20 cellular contexts compared by ENCODE assay signal in genomic region chr16:56787185-56787584, GRCh38.
"Had no signal": no experiment of that assay in that cellular context is flagged by ENCODE, and none has a peak within 500 bp of the region (broad histone marks: within the 10 kb centered on the region; RNA-seq: fewer than 3 reads in every experiment).

No MANE protein-coding gene starts in this region.

- H3K27ac ChIP-seq: colonic mucosa, esophagus muscularis mucosa, prostate gland, skin epidermis, upper lobe of left lung had no signal

- H3K27me3 Mint-ChIP-seq: activated CD4-positive, alpha-beta T cell treated with anti-CD3 and anti-CD28 coated beads, Interleukin-2, amount 10 ng/mL, durations not matched to agents 7 days and 5 days; activated naive CD8-positive, alpha-beta T cell had no signal

- H3K4me3 ChIP-seq: colonic mucosa, esophagus muscularis mucosa, prostate gland, skin epidermis, upper lobe of left lung had no signal

- H3K4me3 Mint-ChIP-seq: activated CD4-positive, alpha-beta T cell treated with anti-CD3 and anti-CD28 coated beads, Interleukin-2, amount 10 ng/mL, durations not matched to agents 7 days and 5 days; activated naive CD8-positive, alpha-beta T cell; activated T-cell treated with anti-CD3 and anti-CD28 coated beads, Interleukin-2, amount 50 U/mL, for 72 hours; nephron; T-helper 1 cell treated with Interleukin-12 subunit alpha and Interleukin-12 subunit beta and Interleukin-4 antibody, amounts not matched to agents 30 μg/mL and 1 μg/mL, for 36 hours had no signal

- H3K4me1 ChIP-seq: colonic mucosa had no signal

- H3K9me3 ChIP-seq: colonic mucosa, esophagus muscularis mucosa, prostate gland, upper lobe of left lung had no signal

- H3K36me3 ChIP-seq: colonic mucosa, esophagus muscularis mucosa, prostate gland, upper lobe of left lung had no signal

- H3K27ac Mint-ChIP-seq: activated CD4-positive, alpha-beta T cell treated with anti-CD3 and anti-CD28 coated beads, Interleukin-2, amount 10 ng/mL, durations not matched to agents 7 days and 5 days; activated naive CD8-positive, alpha-beta T cell; activated T-cell treated with anti-CD3 and anti-CD28 coated beads, Interleukin-2, amount 50 U/mL, for 72 hours; nephron; T-helper 1 cell treated with Interleukin-12 subunit alpha and Interleukin-12 subunit beta and Interleukin-4 antibody, amounts not matched to agents 30 μg/mL and 1 μg/mL, for 36 hours had no signal

- H3K27me3 ChIP-seq: colonic mucosa, esophagus muscularis mucosa, upper lobe of left lung had no signal

- DNase-seq: activated CD4-positive, alpha-beta T cell treated with anti-CD3 and anti-CD28 coated beads, Interleukin-2, amount 10 ng/mL, durations not matched to agents 7 days and 5 days; activated CD8-positive, alpha-beta memory T cell treated with anti-CD3 and anti-CD28 coated beads, Interleukin-2, amount 50 U/mL, for 48 hours; activated gamma-delta T cell treated with Interleukin-2 at 50 U/mL for 16 hours; activated T-cell treated with anti-CD3 and anti-CD28 coated beads, Interleukin-2, amount 50 U/mL, for 72 hours; amniotic stem cell; central memory CD4-positive, alpha-beta T cell; colonic mucosa; hippocampal formation; right cardiac atrium; stimulated activated CD4-positive, alpha-beta T cell treated with anti-CD3 and anti-CD28 coated beads, Interleukin-15, amount 100 ng/mL, for 24 hours; stimulated activated CD4-positive, alpha-beta T cell treated with anti-CD3 and anti-CD28 coated beads, Interleukin-4, amount 100 ng/mL, for 24 hours; stimulated activated naive CD4-positive, alpha-beta T cell treated with Interleukin-2 at 50 U/mL for 16 hours; substantia nigra; upper lobe of left lung had no signal

- H3K9me3 Mint-ChIP-seq: activated CD4-positive, alpha-beta T cell treated with anti-CD3 and anti-CD28 coated beads, Interleukin-2, amount 10 ng/mL, durations not matched to agents 7 days and 5 days; activated T-cell treated with anti-CD3 and anti-CD28 coated beads, Interleukin-2, amount 50 U/mL, for 72 hours; nephron; T-helper 1 cell treated with Interleukin-12 subunit alpha and Interleukin-12 subunit beta and Interleukin-4 antibody, amounts not matched to agents 30 μg/mL and 1 μg/mL, for 36 hours had no signal

- ATAC-seq: activated T-cell treated with anti-CD3 and anti-CD28 coated beads, Interleukin-2, amount 50 U/mL, for 72 hours; right cardiac atrium had no signal
